1 cellular context compared by ENCODE assay signal in the genomic region with DNA sequence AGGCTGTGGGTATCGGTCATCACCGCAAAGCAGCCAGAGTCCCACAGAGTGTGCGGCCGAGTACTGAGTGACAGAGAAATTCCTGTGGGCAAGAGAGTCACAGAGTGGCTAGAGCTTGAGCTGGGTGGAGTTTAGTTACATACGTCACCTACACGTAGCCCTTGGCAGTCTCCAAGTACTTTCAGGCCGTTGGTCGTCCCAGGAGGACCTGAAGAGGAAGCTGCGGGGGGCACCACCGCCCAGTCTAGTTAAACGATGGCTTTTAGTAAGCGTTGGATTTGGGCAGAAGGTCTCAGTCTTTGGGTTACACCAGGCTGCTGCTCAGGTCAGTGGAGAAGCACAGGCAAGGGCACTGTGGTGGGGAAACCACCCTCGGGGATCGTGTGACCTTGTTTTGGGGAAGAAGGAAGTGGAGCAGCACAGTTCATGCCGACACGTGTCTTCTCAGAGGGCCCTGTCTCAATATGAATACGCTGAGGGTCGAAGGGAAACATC.
TF ChIP-seq lines count a peak whose summit lies in the region.

No MANE protein-coding gene starts in this region.

TF ChIP-seq in GM23338, 12 proteins besides CTCF, POLR2A, EP300 and RAD21:
- TF ChIP-seq REST (IDR thresholded peaks at IDR 0.05; ENCODE audit: unreplicated experiment) (no peak), EZH2phosphoT487 (IDR thresholded peaks at IDR 0.05; ENCODE audit: unreplicated experiment) (no peak), CREB1 (CRISPR knock-in tag; IDR thresholded peaks at IDR 0.05; ENCODE audit: low read depth) (no peak), ETS1 (IDR thresholded peaks at IDR 0.05) (no peak), JUNB (IDR thresholded peaks at IDR 0.05; ENCODE audit: unreplicated experiment) (no peak), STAT1 (IDR thresholded peaks at IDR 0.05; ENCODE audit: unreplicated experiment) (no peak), ZNF114 (CRISPR knock-in tag; IDR thresholded peaks at IDR 0.05) (no peak), EZH2 (IDR thresholded peaks at IDR 0.05; ENCODE audit: low read depth, unreplicated experiment) (no peak)
TF ChIP-seq in GM23338: peak in this region for 0.
